30 cellular contexts compared by ENCODE assay signal in the genomic region with DNA sequence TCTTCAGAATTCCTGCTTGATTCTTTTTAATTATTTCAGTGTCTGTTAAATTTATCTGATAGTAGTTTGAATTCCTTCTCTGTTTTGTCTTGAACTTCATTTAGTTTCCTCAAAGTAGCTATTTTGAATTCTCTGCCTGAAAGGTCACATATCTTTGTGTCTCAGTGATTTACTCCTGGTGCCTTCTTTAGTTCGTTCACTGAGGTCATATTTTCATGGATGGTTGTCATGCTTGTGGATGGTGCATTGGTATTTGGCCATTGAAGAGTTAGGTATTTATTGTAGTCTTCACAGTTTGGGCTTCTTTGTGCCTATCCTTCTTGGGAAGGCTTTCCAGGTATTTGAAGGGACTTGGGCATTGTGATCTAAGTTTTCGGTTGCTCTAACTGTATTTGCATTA.
"Had no signal": no experiment of that assay in that cellular context is flagged by ENCODE, and none has a peak within 500 bp of the region (broad histone marks: within the 10 kb centered on the region; RNA-seq: fewer than 3 reads in every experiment).

No MANE protein-coding gene starts in this region.

- H3K27ac Mint-ChIP-seq: activated CD4-positive, alpha-beta memory T cell treated with anti-CD3 and anti-CD28 coated beads for 36 hours; activated CD4-positive, alpha-beta T cell treated with anti-CD3 and anti-CD28 coated beads, Interleukin-2, amount 10 ng/mL, durations not matched to agents 24 days and 14 days; activated T-cell treated with anti-CD3 and anti-CD28 coated beads, Interleukin-2, amount 50 U/mL, for 24 hours; nephron; progenitor cell of endocrine pancreas; stimulated activated memory B cell treated with anti-CD40 and anti-IgM and Interleukin-4, amounts not matched to agents 10 μg/mL and 1 μg/mL and 100 μg/mL, for 72 hours; stimulated activated naive CD8-positive, alpha-beta T cell treated with anti-CD3 and anti-CD28 coated beads, Interleukin-15, amount 100 ng/mL, for 72 hours had no signal

- H3K9me3 Mint-ChIP-seq: activated CD4-positive, alpha-beta memory T cell treated with anti-CD3 and anti-CD28 coated beads for 36 hours; activated CD4-positive, alpha-beta T cell treated with anti-CD3 and anti-CD28 coated beads, Interleukin-2, amount 10 ng/mL, durations not matched to agents 24 days and 14 days; central memory CD8-positive, alpha-beta T cell had no signal

- ATAC-seq: mucosa of descending colon; sciatic nerve; stimulated activated memory B cell treated with anti-CD40 and anti-IgM and Interleukin-4, amounts not matched to agents 10 μg/mL and 1 μg/mL and 100 μg/mL, for 72 hours; stimulated activated naive CD8-positive, alpha-beta T cell treated with anti-CD3 and anti-CD28 coated beads, Interleukin-15, amount 100 ng/mL, for 72 hours; upper lobe of right lung had no signal

- H3K4me1 Mint-ChIP-seq: activated CD4-positive, alpha-beta T cell treated with anti-CD3 and anti-CD28 coated beads, Interleukin-2, amount 10 ng/mL, durations not matched to agents 24 days and 14 days; central memory CD8-positive, alpha-beta T cell; stimulated activated memory B cell treated with anti-CD40 and anti-IgM and Interleukin-4, amounts not matched to agents 10 μg/mL and 1 μg/mL and 100 μg/mL, for 72 hours; stimulated activated naive CD8-positive, alpha-beta T cell treated with anti-CD3 and anti-CD28 coated beads, Interleukin-15, amount 100 ng/mL, for 72 hours had no signal

- H3K27me3 ChIP-seq: esophagus muscularis mucosa, left lung, ovary, upper lobe of right lung had no signal

- H3K9me3 ChIP-seq: left lung, mucosa of descending colon, upper lobe of right lung had no signal

- H3K4me3 Mint-ChIP-seq: activated CD4-positive, alpha-beta memory T cell treated with anti-CD3 and anti-CD28 coated beads for 36 hours; activated CD4-positive, alpha-beta T cell treated with anti-CD3 and anti-CD28 coated beads, Interleukin-2, amount 10 ng/mL, durations not matched to agents 24 days and 14 days; activated T-cell treated with anti-CD3 and anti-CD28 coated beads, Interleukin-2, amount 50 U/mL, for 24 hours; central memory CD8-positive, alpha-beta T cell; nephron; stimulated activated memory B cell treated with anti-CD40 and anti-IgM and Interleukin-4, amounts not matched to agents 10 μg/mL and 1 μg/mL and 100 μg/mL, for 72 hours; stimulated activated naive CD8-positive, alpha-beta T cell treated with anti-CD3 and anti-CD28 coated beads, Interleukin-15, amount 100 ng/mL, for 72 hours had no signal

- H3K4me1 ChIP-seq: upper lobe of right lung had no signal

- H3K27ac ChIP-seq: ovary had no signal

- H3K4me3 ChIP-seq: esophagus muscularis mucosa, left lung, lung, mucosa of descending colon, ovary, upper lobe of right lung had no signal

- H3K27me3 Mint-ChIP-seq: activated T-cell treated with anti-CD3 and anti-CD28 coated beads, Interleukin-2, amount 50 U/mL, for 24 hours; central memory CD8-positive, alpha-beta T cell; progenitor cell of endocrine pancreas; stimulated activated memory B cell treated with anti-CD40 and anti-IgM and Interleukin-4, amounts not matched to agents 10 μg/mL and 1 μg/mL and 100 μg/mL, for 72 hours; stimulated activated naive CD8-positive, alpha-beta T cell treated with anti-CD3 and anti-CD28 coated beads, Interleukin-15, amount 100 ng/mL, for 72 hours had no signal

- DNase-seq: activated CD4-positive, alpha-beta memory T cell treated with anti-CD3 and anti-CD28 coated beads for 36 hours; activated CD4-positive, alpha-beta T cell treated with anti-CD3 and anti-CD28 coated beads, Interleukin-2, amount 10 ng/mL, durations not matched to agents 24 days and 14 days; activated CD4-positive, CD25-positive, alpha-beta regulatory T cell treated with anti-CD3 and anti-CD28 coated beads, Interleukin-2, amount 50 U/mL, for 72 hours; activated CD8-positive, alpha-beta memory T cell treated with anti-CD3 and anti-CD28 coated beads, Interleukin-2, amount 50 U/mL, for 4 hours; activated gamma-delta T cell treated with Interleukin-2 at 50 U/mL for 16 hours; activated naive CD4-positive, alpha-beta T cell treated with anti-CD3 and anti-CD28 coated beads, Interleukin-2, amount 50 U/mL, for 16 hours; activated T-cell treated with anti-CD3 and anti-CD28 coated beads, Interleukin-2, amount 50 U/mL, for 24 hours; amniotic stem cell; dermis blood vessel endothelial cell; effector CD4-positive, alpha-beta T cell; kidney glomerular epithelial cell; left lung; mucosa of descending colon; ovary; retina; small intestine; stimulated activated CD4-positive, alpha-beta T cell treated with anti-CD3 and anti-CD28 coated beads, Interleukin-1b, Interleukin-23, amount 100 ng/mL, for 48 hours; stimulated activated CD4-positive, alpha-beta T cell treated with anti-CD3 and anti-CD28 coated beads, Interleukin-4, amount 100 ng/mL, for 4 hours; stimulated activated CD8-positive, alpha-beta memory T cell treated with anti-CD3 and anti-CD28 coated beads, Interleukin-4, amount 100 ng/mL, for 48 hours; stimulated activated naive CD8-positive, alpha-beta T cell treated with anti-CD3 and anti-CD28 coated beads, Interleukin-15, amount 100 ng/mL, for 72 hours; substantia nigra; T-helper 2 cell; upper lobe of right lung had no signal

- H3K36me3 ChIP-seq: esophagus muscularis mucosa, left lung, ovary, upper lobe of right lung had no signal
